ENCODE assay signal across 25 cellular contexts in the genomic region with DNA sequence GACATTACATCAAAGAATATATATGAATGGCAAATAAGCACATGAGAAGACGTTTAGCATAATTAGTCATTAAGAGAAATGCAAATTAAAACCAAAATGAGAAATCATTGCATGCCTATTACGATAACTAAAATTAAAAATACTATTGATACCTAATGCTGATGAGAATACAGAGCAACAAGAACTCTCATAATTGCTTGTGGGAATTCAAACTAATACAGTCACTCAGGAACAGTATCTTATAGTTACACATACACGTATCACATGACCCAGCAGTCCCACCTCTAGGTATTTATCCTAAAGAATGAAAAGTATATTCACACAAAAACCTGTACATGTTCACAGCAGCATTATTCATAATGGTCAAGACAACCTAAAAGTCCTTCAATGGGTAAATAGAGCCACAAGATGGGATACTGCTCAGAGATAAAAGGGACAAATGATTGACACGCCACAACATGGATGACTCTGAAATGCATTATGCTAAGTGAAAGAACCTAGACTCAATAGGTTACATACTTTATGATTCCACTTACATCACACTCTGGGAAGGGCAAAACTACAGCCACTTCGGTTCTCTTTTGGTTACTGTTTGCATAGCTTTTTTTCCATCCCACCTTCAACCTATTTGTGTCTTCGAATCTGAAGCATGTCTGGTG. TPM values are rescaled to one million over a fixed set of nuclear protein-coding genes. Genes with fewer than 3 reads are reported as not detected.
DNase-seq lines count a peak whose midpoint lies in the region; ATAC-seq, FAIRE-seq and TF ChIP-seq lines count a peak whose summit lies in the region.
"Had no signal": no experiment of that assay in that cellular context is flagged by ENCODE, and none has a peak within 500 bp of the region (broad histone marks: within the 10 kb centered on the region; RNA-seq: fewer than 3 reads in every experiment).

No MANE protein-coding gene starts in this region.

- H3K9me3 Mint-ChIP-seq in activated CD4-positive, alpha-beta T cell treated with anti-CD3 and anti-CD28 coated beads for 36 hours (ENCODE audit: low read depth): no peaks in the 10 kb centered on the region
- H3K9me3 Mint-ChIP-seq: HFFc6 had no signal

- H3K79me2 ChIP-seq in K562 (ENCODE audit: control insufficient read depth, insufficient read depth, low read length): no peaks in the 10 kb centered on the region

- H2AFZ ChIP-seq in K562 (ENCODE audit: low read depth, low read length): no peak overlapping the region
- H2AFZ ChIP-seq: GM23248 had no signal

- H3K27ac ChIP-seq in K562 (ENCODE audit: extremely low read depth, low read depth, low read length): no peak overlapping the region
- H3K27ac ChIP-seq: GM23248 had no signal

- CTCF ChIA-PET in activated CD4-positive, alpha-beta T cell treated with anti-CD3 and anti-CD28 coated beads for 36 hours (lab: Charles Lee): interaction anchor here (1.0 kb wide), 1 partner anchor 11 kb away, joined by 3 read pairs; no protein-coding TSS in a partner anchor
- CTCF ChIA-PET in K562 (lab: Yijun Ruan, JAX; ENCODE audit: low intra/inter-chr PET ratio): no interaction called here

- peaks cover 3% of the 10 kb centered on the region for H3K4me1 Mint-ChIP-seq in activated CD4-positive, alpha-beta T cell treated with anti-CD3 and anti-CD28 coated beads for 36 hours
- H3K4me1 Mint-ChIP-seq: CD4-positive, alpha-beta memory T cell had no signal

- H4K20me1 ChIP-seq in K562 (replicated peaks; ENCODE audit: control insufficient read depth, insufficient read depth, low read length): no peaks in the 10 kb centered on the region

- FAIRE-seq in K562 (lab: Jason Lieb, UNC): no peak
- FAIRE-seq: GM12892, GM19239, H1 had no signal

- no peaks in the 10 kb centered on the region for H3K9me1 ChIP-seq in K562 (ENCODE audit: control insufficient read depth, insufficient read depth, low read length)

- no peak for TF ChIP-seq POLR2A in K562 (conservative IDR thresholded peaks at IDR 0.05)

- no peak for TF ChIP-seq CTCF in K562 (IDR thresholded peaks at IDR 0.05 in 2 of 3, conservative IDR thresholded peaks at IDR 0.05 in 1 of 3; ENCODE audit: insufficient read depth in 2 of 3, low read depth in 1 of 3, low read length in 3 of 3)

- no peaks in the 10 kb centered on the region for H3K9me3 ChIP-seq in K562 (replicated peaks; ENCODE audit: control insufficient read depth, insufficient read depth, low read depth, low read length)

- in situ Hi-C loops in K562 (cut with MboI): no loop called here

- no peak overlapping the region for H3K9ac ChIP-seq in K562 (ENCODE audit: insufficient read depth in 1 of 2, low read depth in 2 of 2, low read length in 2 of 2)
- H3K9ac ChIP-seq: GM23248 had no signal

- POLR2A ChIA-PET in activated CD4-positive, alpha-beta T cell treated with anti-CD3 and anti-CD28 coated beads for 36 hours (lab: Charles Lee): no interaction called here
- POLR2A ChIA-PET in K562 (lab: Yijun Ruan, JAX): no interaction called here

- H3K4me3 Mint-ChIP-seq in activated CD4-positive, alpha-beta T cell treated with anti-CD3 and anti-CD28 coated beads for 36 hours: no peak overlapping the region
- H3K4me3 Mint-ChIP-seq: CD4-positive, alpha-beta memory T cell; HFFc6 had no signal

- no peak for DNase-seq in activated CD4-positive, alpha-beta T cell treated with anti-CD3 and anti-CD28 coated beads for 36 hours
- no peak for DNase-seq in activated CD4-positive, alpha-beta T cell treated with anti-CD3 and anti-CD28 coated beads for 4 hours
- DNase-seq in OCI-M1 (lab: John Stamatoyannopoulos, UW): peak; percentile 19
- no peak for DNase-seq in K562 (ENCODE audit: extremely low read depth in 1 of 4, low spot score in 3 of 4)
- DNase-seq in posterior vena cava (ENCODE audit: low spot score): no peak
- no peak for DNase-seq in epidermal melanocyte (ENCODE audit: insufficient read length, low spot score)
- DNase-seq: 8988T; C1 segment of cervical spinal cord; Calu3; CD4-positive, alpha-beta memory T cell; COR-L47; DMS53; DMS79 treated with DMSO at 0.1 percent for 48 hours; GF-D8; GM23248; H7; HCEC 1CT; HFFc6 had no signal

- H3K27me3 Mint-ChIP-seq in activated CD4-positive, alpha-beta T cell treated with anti-CD3 and anti-CD28 coated beads for 36 hours: peaks cover 16% of the 10 kb centered on the region

- peak; percentile 51 for ATAC-seq in activated CD4-positive, alpha-beta T cell treated with anti-CD3 and anti-CD28 coated beads for 36 hours
- no peak for ATAC-seq in K562

- 3% methylated on average over 6 of the region's 6 CpGs for WGBS in K562 (ENCODE audit: insufficient coverage, low coverage, missing lambda C conversion rate)

- TF ChIP-seq RAD21 in K562 (CRISPR knock-in tag; conservative IDR thresholded peaks at IDR 0.05 in 1 of 2, IDR thresholded peaks at IDR 0.05 in 1 of 2): no peak

- H3K4me2 ChIP-seq in K562 (ENCODE audit: insufficient read depth, low read length): no peak overlapping the region

- no peak for TF ChIP-seq EP300 in K562 (IDR thresholded peaks at IDR 0.05; ENCODE audit: low read length)

- H3K27me3 ChIP-seq in K562 (ENCODE audit: control insufficient read depth in 2 of 2, insufficient read depth in 2 of 2, low read length in 2 of 2): peaks cover 0 to 9% of the 10 kb centered on the region in 2 experiments; a peak in 2 of 5 replicates

- H3K4me1 ChIP-seq in K562 (replicated peaks in 1 of 2; ENCODE audit: control insufficient read depth in 2 of 2, insufficient read depth in 2 of 2, low read length in 2 of 2): no peaks in the 10 kb centered on the region

- H3K4me3 ChIP-seq in K562: no peak overlapping the region
- H3K4me3 ChIP-seq: GM23248 had no signal

- intact Hi-C loops in activated CD4-positive, alpha-beta T cell treated with anti-CD3 and anti-CD28 coated beads for 36 hours (cut with DNase I, micrococcal nuclease): no loop called here
- intact Hi-C loops in K562 (cut with micrococcal nuclease) (no loop called here), posterior vena cava (cut with DNase I) (loop anchor here in 1 of 2 donors (10.0 kb wide), 1 partner anchor 779 kb away; no protein-coding TSS in a partner anchor)

- H3K36me3 ChIP-seq in K562 (ENCODE audit: control insufficient read depth, insufficient read depth, low read length): no peaks in the 10 kb centered on the region

- BruUV-seq in K562 (replicated peaks; lab: Mats Ljungman, UMichigan): no TSS peak

- no peaks in the 10 kb centered on the region for H3K36me3 Mint-ChIP-seq in activated CD4-positive, alpha-beta T cell treated with anti-CD3 and anti-CD28 coated beads for 36 hours (ENCODE audit: low read depth)
- H3K36me3 Mint-ChIP-seq: CD4-positive, alpha-beta memory T cell had no signal

- H3K27ac Mint-ChIP-seq in activated CD4-positive, alpha-beta T cell treated with anti-CD3 and anti-CD28 coated beads for 36 hours: no peak overlapping the region
- H3K27ac Mint-ChIP-seq: CD4-positive, alpha-beta memory T cell; HFFc6 had no signal

RNA-seq across cellular contexts. Expression of a gene that starts 16.4 kb away (rescaled TPM):
- total RNA-seq in activated CD4-positive, alpha-beta T cell treated with anti-CD3 and anti-CD28 coated beads for 36 hours: 1 to 10 TPM; 2.7 to 2.9 TPM
- 4.1 and 15.4 TPM in 2 replicates for total RNA-seq in K562 (2011; cell fraction: chromatin; rRNA removed; ENCODE audit: low replicate concordance)
- 6.3 and 13.0 TPM in 2 replicates for total RNA-seq in K562 (2011; cell fraction: nucleolus; rRNA removed)
- total RNA-seq in K562 (2011; cell fraction: nucleoplasm; rRNA removed): 5.3 and 5.7 TPM in 2 replicates
- total RNA-seq in K562 (2014; rRNA removed) (0.32 and 0.41 TPM in 2 replicates), K562 (2014; rRNA removed; fragmentation: Illumina TruSeq; extraction: Trizol) (0.07 and 0.13 TPM in 2 replicates), K562 (2015; rRNA removed; fragmentation: Illumina TruSeq; extraction: Trizol) (0.04 TPM in 1 of 2 replicates, not detected in the other), K562 (2021) (0.47 and 0.49 TPM in 2 replicates), posterior vena cava (10 to 100 TPM in 1 of 2 donors, 1 to 10 TPM in 1; 9.6 to 36.6 TPM)
- polyA plus RNA-seq in K562 (2011; rRNA removed) (1.1 and 4.5 TPM in 2 replicates), K562 (2014; fragmentation: Illumina TruSeq; extraction: Trizol) (0.45 and 0.50 TPM in 2 replicates), K562 (2014; fragmentation: Nextera tagmentation; extraction: Ambion mirVana) (not detected), K562 (2014; rRNA removed) (0.28 and 0.37 TPM in 2 replicates)
- 3.0 and 3.8 TPM in 2 replicates for polyA plus RNA-seq in K562 (2011; cell fraction: cytosol; rRNA removed)
- 13.5 and 29.6 TPM in 2 replicates for polyA plus RNA-seq in K562 (2011; cell fraction: nucleus; rRNA removed)
- polyA plus RNA-seq in K562 (2012): 0.18 and 0.86 TPM in 2 replicates
- polyA minus RNA-seq in K562 (2011; rRNA and poly(A)+ RNA removed): 0.67 and 1.1 TPM in 2 replicates
- 0.55 and 0.86 TPM in 2 replicates for polyA minus RNA-seq in K562 (2011; cell fraction: cytosol; rRNA and poly(A)+ RNA removed)
- 1.1 and 3.6 TPM in 2 replicates for polyA minus RNA-seq in K562 (2011; cell fraction: nucleus; rRNA and poly(A)+ RNA removed)
- total RNA-seq: CD4-positive, alpha-beta memory T cell; GM23248 had no signal
- polyA plus RNA-seq: CD4-positive, alpha-beta memory T cell had no signal

RNA-seq across cellular contexts. Expression of a gene that starts 30.8 kb away (rescaled TPM):
- total RNA-seq in activated CD4-positive, alpha-beta T cell treated with anti-CD3 and anti-CD28 coated beads for 36 hours: not detected
- total RNA-seq in K562 (2011; cell fraction: chromatin; rRNA removed; ENCODE audit: low replicate concordance): not detected in 2 replicates
- total RNA-seq in K562 (2011; cell fraction: nucleolus; rRNA removed): not detected in 2 replicates
- total RNA-seq in K562 (2011; cell fraction: nucleoplasm; rRNA removed): not detected in 2 replicates
- total RNA-seq in K562 (2014; rRNA removed) (not detected in 2 replicates), K562 (2014; rRNA removed; fragmentation: Illumina TruSeq; extraction: Trizol) (not detected in 2 replicates), K562 (2015; rRNA removed; fragmentation: Illumina TruSeq; extraction: Trizol) (not detected in 2 replicates), K562 (2021) (not detected in 2 replicates), posterior vena cava (not detected)
- polyA plus RNA-seq in K562 (2011; rRNA removed) (not detected in 2 replicates), K562 (2014; fragmentation: Illumina TruSeq; extraction: Trizol) (not detected in 2 replicates), K562 (2014; fragmentation: Nextera tagmentation; extraction: Ambion mirVana) (not detected), K562 (2014; rRNA removed) (not detected in 2 replicates)
- 0.13 TPM in 1 of 2 replicates, not detected in the other for polyA plus RNA-seq in K562 (2011; cell fraction: cytosol; rRNA removed)
- not detected in 2 replicates for polyA plus RNA-seq in K562 (2011; cell fraction: nucleus; rRNA removed)
- polyA plus RNA-seq in K562 (2012): not detected in 2 replicates
- not detected in 2 replicates for polyA minus RNA-seq in K562 (2011; rRNA and poly(A)+ RNA removed)
- not detected in 2 replicates for polyA minus RNA-seq in K562 (2011; cell fraction: cytosol; rRNA and poly(A)+ RNA removed)
- polyA minus RNA-seq in K562 (2011; cell fraction: nucleus; rRNA and poly(A)+ RNA removed): not detected in 2 replicates
- total RNA-seq: A673; Calu3; CD4-positive, alpha-beta memory T cell; Daoy; G401; GM23248; H1; H7; HFFc6 had no signal
- polyA plus RNA-seq: CD4-positive, alpha-beta memory T cell; GM23248; H1 had no signal

RNA-seq across cellular contexts. Expression of a gene that starts 32.1 kb away (rescaled TPM):
- not detected for total RNA-seq in activated CD4-positive, alpha-beta T cell treated with anti-CD3 and anti-CD28 coated beads for 36 hours
- total RNA-seq in K562 (2011; cell fraction: chromatin; rRNA removed; ENCODE audit: low replicate concordance): 0.21 TPM in 1 of 2 replicates, not detected in the other
- total RNA-seq in K562 (2011; cell fraction: nucleolus; rRNA removed): not detected in 2 replicates
- total RNA-seq in K562 (2011; cell fraction: nucleoplasm; rRNA removed): not detected in 2 replicates
- total RNA-seq in K562 (2014; rRNA removed) (not detected in 2 replicates), K562 (2014; rRNA removed; fragmentation: Illumina TruSeq; extraction: Trizol) (not detected in 2 replicates), K562 (2015; rRNA removed; fragmentation: Illumina TruSeq; extraction: Trizol) (not detected in 2 replicates), K562 (2021) (not detected in 2 replicates), posterior vena cava (not detected)
- polyA plus RNA-seq in K562 (2011; rRNA removed) (not detected in 2 replicates), K562 (2014; fragmentation: Illumina TruSeq; extraction: Trizol) (not detected in 2 replicates), K562 (2014; fragmentation: Nextera tagmentation; extraction: Ambion mirVana) (not detected), K562 (2014; rRNA removed) (not detected in 2 replicates)
- not detected in 2 replicates for polyA plus RNA-seq in K562 (2011; cell fraction: cytosol; rRNA removed)
- not detected in 2 replicates for polyA plus RNA-seq in K562 (2011; cell fraction: nucleus; rRNA removed)
- polyA plus RNA-seq in K562 (2012): not detected in 2 replicates
- polyA minus RNA-seq in K562 (2011; rRNA and poly(A)+ RNA removed): not detected in 2 replicates
- polyA minus RNA-seq in K562 (2011; cell fraction: cytosol; rRNA and poly(A)+ RNA removed): not detected in 2 replicates
- polyA minus RNA-seq in K562 (2011; cell fraction: nucleus; rRNA and poly(A)+ RNA removed): not detected in 2 replicates
- total RNA-seq: A673; Calu3; CD4-positive, alpha-beta memory T cell; Daoy; G401; GM23248; H1; H7; HFFc6 had no signal
- polyA plus RNA-seq: BJ; CD4-positive, alpha-beta memory T cell; GM23248; H1 had no signal

RNA-seq across cellular contexts. Expression of a gene that starts 56.4 kb away (rescaled TPM):
- 10 to 100 TPM; 29.4 to 35.3 TPM for total RNA-seq in activated CD4-positive, alpha-beta T cell treated with anti-CD3 and anti-CD28 coated beads for 36 hours
- total RNA-seq in K562 (2011; cell fraction: chromatin; rRNA removed; ENCODE audit: low replicate concordance): 10.2 and 20.9 TPM in 2 replicates
- 24.3 and 24.6 TPM in 2 replicates for total RNA-seq in K562 (2011; cell fraction: nucleolus; rRNA removed)
- total RNA-seq in K562 (2011; cell fraction: nucleoplasm; rRNA removed): 14.3 and 20.0 TPM in 2 replicates
- total RNA-seq in K562 (2014; rRNA removed) (6.2 and 6.4 TPM in 2 replicates), K562 (2014; rRNA removed; fragmentation: Illumina TruSeq; extraction: Trizol) (1.5 and 2.0 TPM in 2 replicates), K562 (2015; rRNA removed; fragmentation: Illumina TruSeq; extraction: Trizol) (2.4 and 2.9 TPM in 2 replicates), K562 (2021) (8.9 and 9.4 TPM in 2 replicates), posterior vena cava (10 to 100 TPM; 20.1 to 24.8 TPM)
- polyA plus RNA-seq in K562 (2011; rRNA removed) (7.4 and 20.2 TPM in 2 replicates), K562 (2014; fragmentation: Illumina TruSeq; extraction: Trizol) (4.3 and 5.9 TPM in 2 replicates), K562 (2014; fragmentation: Nextera tagmentation; extraction: Ambion mirVana) (1 to 10 TPM; 1.6 to 3.2 TPM), K562 (2014; rRNA removed) (11.5 and 12.5 TPM in 2 replicates)
- 12.4 and 18.8 TPM in 2 replicates for polyA plus RNA-seq in K562 (2011; cell fraction: cytosol; rRNA removed)
- 117 and 147 TPM in 2 replicates for polyA plus RNA-seq in K562 (2011; cell fraction: nucleus; rRNA removed)
- polyA plus RNA-seq in K562 (2012): 8.6 and 18.7 TPM in 2 replicates
- 0.60 and 1.3 TPM in 2 replicates for polyA minus RNA-seq in K562 (2011; rRNA and poly(A)+ RNA removed)
- polyA minus RNA-seq in K562 (2011; cell fraction: cytosol; rRNA and poly(A)+ RNA removed): 2.9 and 10.5 TPM in 2 replicates
- polyA minus RNA-seq in K562 (2011; cell fraction: nucleus; rRNA and poly(A)+ RNA removed): 17.8 and 20.9 TPM in 2 replicates

RNA-seq across cellular contexts. Expression of a gene that starts 56.5 kb away (rescaled TPM):
- total RNA-seq in activated CD4-positive, alpha-beta T cell treated with anti-CD3 and anti-CD28 coated beads for 36 hours: 10 to 100 TPM; 32.3 to 47.6 TPM
- 27.2 and 64.0 TPM in 2 replicates for total RNA-seq in K562 (2011; cell fraction: chromatin; rRNA removed; ENCODE audit: low replicate concordance)
- total RNA-seq in K562 (2011; cell fraction: nucleolus; rRNA removed): 34.3 and 43.7 TPM in 2 replicates
- 23.7 and 26.5 TPM in 2 replicates for total RNA-seq in K562 (2011; cell fraction: nucleoplasm; rRNA removed)
- total RNA-seq in K562 (2014; rRNA removed) (16.7 and 18.7 TPM in 2 replicates), K562 (2014; rRNA removed; fragmentation: Illumina TruSeq; extraction: Trizol) (7.0 and 11.3 TPM in 2 replicates), K562 (2015; rRNA removed; fragmentation: Illumina TruSeq; extraction: Trizol) (13.8 and 15.3 TPM in 2 replicates), K562 (2021) (22.4 and 24.7 TPM in 2 replicates), posterior vena cava (10 to 100 TPM; 32.3 to 33.1 TPM)
- polyA plus RNA-seq in K562 (2011; rRNA removed) (18.0 and 35.5 TPM in 2 replicates), K562 (2014; fragmentation: Illumina TruSeq; extraction: Trizol) (14.0 and 15.4 TPM in 2 replicates), K562 (2014; fragmentation: Nextera tagmentation; extraction: Ambion mirVana) (10 to 100 TPM in 1 of 2 experiments, 1 to 10 TPM in 1; 6.8 to 10.2 TPM), K562 (2014; rRNA removed) (19.2 and 19.6 TPM in 2 replicates)
- 25.3 and 30.6 TPM in 2 replicates for polyA plus RNA-seq in K562 (2011; cell fraction: cytosol; rRNA removed)
- 115 and 170 TPM in 2 replicates for polyA plus RNA-seq in K562 (2011; cell fraction: nucleus; rRNA removed)
- polyA plus RNA-seq in K562 (2012): 18.7 and 36.5 TPM in 2 replicates
- 18.7 and 22.6 TPM in 2 replicates for polyA minus RNA-seq in K562 (2011; rRNA and poly(A)+ RNA removed)
- 15.3 and 31.1 TPM in 2 replicates for polyA minus RNA-seq in K562 (2011; cell fraction: cytosol; rRNA and poly(A)+ RNA removed)
- polyA minus RNA-seq in K562 (2011; cell fraction: nucleus; rRNA and poly(A)+ RNA removed): 24.4 and 39.9 TPM in 2 replicates
